9 cellular contexts compared by ENCODE assay signal in genomic region chr6:37515712-37516075, GRCh38. TPM values are rescaled to one million over a fixed set of nuclear protein-coding genes. Genes with fewer than 3 reads are reported as not detected.
DNase-seq lines count a peak whose midpoint lies in the region; ATAC-seq and TF ChIP-seq lines count a peak whose summit lies in the region.
"Had no signal": no experiment of that assay in that cellular context is flagged by ENCODE, and none has a peak within 500 bp of the region (broad histone marks: within the 10 kb centered on the region; RNA-seq: fewer than 3 reads in every experiment).

No MANE protein-coding gene starts in this region.

- no peak overlapping the region for H3K4me3 ChIP-seq in thyroid gland (replicated peaks in 1 of 3)
- H3K4me3 ChIP-seq in smooth muscle cell = no peak overlapping the region

- 21 to 57% methylated on average over 9 of the region's 9 CpGs for WGBS in thyroid gland, 2 donors
- 82% methylated on average over 9 of the region's 9 CpGs for WGBS in smooth muscle cell (ENCODE audit: low lambda C conversion rate)

- no peaks in the 10 kb centered on the region for H3K9me3 Mint-ChIP-seq in activated naive CD4-positive, alpha-beta T cell treated with anti-CD3 and anti-CD28 coated beads, Interleukin-2, amount 10 ng/mL, durations not matched to agents 7 days and 5 days
- H3K9me3 Mint-ChIP-seq in osteocyte (ENCODE audit: unreplicated experiment) = no peaks in the 10 kb centered on the region

- no peak overlapping the region for H2AFZ ChIP-seq in smooth muscle cell (ENCODE audit: low read depth)

- CTCF ChIA-PET in activated naive CD4-positive, alpha-beta T cell treated with anti-CD3 and anti-CD28 coated beads, Interleukin-2, amount 10 ng/mL, durations not matched to agents 7 days and 5 days (lab: Charles Lee) = interaction anchor here (1.1 to 3.9 kb wide), 4 partner anchors 12 to 50 kb away, joined by 3 to 34 read pairs (median 6); no protein-coding TSS in a partner anchor

- no peaks in the 10 kb centered on the region for H3K79me2 ChIP-seq in smooth muscle cell (ENCODE audit: low read depth)

- no peaks in the 10 kb centered on the region for H3F3A ChIP-seq in smooth muscle cell (ENCODE audit: low read depth)

- no peak overlapping the region for H3K4me2 ChIP-seq in smooth muscle cell

- no peak for TF ChIP-seq POLR2A in thyroid gland (IDR thresholded peaks at IDR 0.05)

- H3K4me3 Mint-ChIP-seq in activated naive CD4-positive, alpha-beta T cell treated with anti-CD3 and anti-CD28 coated beads, Interleukin-2, amount 10 ng/mL, durations not matched to agents 7 days and 5 days = peak overlapping the region; percentile 82
- H3K4me3 Mint-ChIP-seq in T-helper 17 cell (peak overlapping the region; percentile 91), osteocyte (ENCODE audit: unreplicated experiment) (no peak overlapping the region)

- H3K9ac ChIP-seq in smooth muscle cell (ENCODE audit: low read depth) = no peak overlapping the region

- no peak for ATAC-seq in T-helper 17 cell
- no peak for ATAC-seq in left colon

- no peaks in the 10 kb centered on the region for H4K20me1 ChIP-seq in smooth muscle cell (ENCODE audit: low read depth)

- peaks cover 68% of the 10 kb centered on the region for H3K4me1 Mint-ChIP-seq in activated naive CD4-positive, alpha-beta T cell treated with anti-CD3 and anti-CD28 coated beads, Interleukin-2, amount 10 ng/mL, durations not matched to agents 7 days and 5 days
- H3K4me1 Mint-ChIP-seq in T-helper 17 cell (peaks cover 76% of the 10 kb centered on the region), osteocyte (ENCODE audit: unreplicated experiment) (peaks cover 36% of the 10 kb centered on the region)

- H3K27me3 ChIP-seq in layer of hippocampus (ENCODE audit: control insufficient read depth, insufficient read depth, low read length) = no peaks in the 10 kb centered on the region
- H3K27me3 ChIP-seq in thyroid gland = no peaks in the 10 kb centered on the region
- peaks cover 48% of the 10 kb centered on the region for H3K27me3 ChIP-seq in smooth muscle cell (ENCODE audit: low read depth)

- peaks cover 10% of the 10 kb centered on the region for H3K27me3 Mint-ChIP-seq in activated naive CD4-positive, alpha-beta T cell treated with anti-CD3 and anti-CD28 coated beads, Interleukin-2, amount 10 ng/mL, durations not matched to agents 7 days and 5 days
- H3K27me3 Mint-ChIP-seq in T-helper 17 cell (no peaks in the 10 kb centered on the region), osteocyte (ENCODE audit: unreplicated experiment) (peaks cover 37% of the 10 kb centered on the region)

- intact Hi-C loops in thyroid gland (cut with DNase I) (no loop called here), left colon (cut with DNase I, micrococcal nuclease) (no loop called here)

- DNase-seq in activated naive CD4-positive, alpha-beta T cell treated with anti-CD3 and anti-CD28 coated beads, Interleukin-2, amount 10 ng/mL, durations not matched to agents 7 days and 5 days = no peak
- DNase-seq in activated naive CD4-positive, alpha-beta T cell treated with anti-CD3 and anti-CD28 coated beads, Interleukin-2, amount 50 U/mL, for 16 hours = no peak
- DNase-seq in T-helper 17 cell = no peak
- no peak for DNase-seq in thyroid gland
- no peak for DNase-seq in left colon
- DNase-seq in smooth muscle cell (lab: John Stamatoyannopoulos, UW; ENCODE audit: unreplicated experiment) = no peak
- no peak for DNase-seq in osteocyte (ENCODE audit: extremely low spot score, unreplicated experiment)
- DNase-seq: cortex of kidney had no signal

- no peaks in the 10 kb centered on the region for H3K36me3 Mint-ChIP-seq in activated naive CD4-positive, alpha-beta T cell treated with anti-CD3 and anti-CD28 coated beads, Interleukin-2, amount 10 ng/mL, durations not matched to agents 7 days and 5 days
- H3K36me3 Mint-ChIP-seq in T-helper 17 cell (ENCODE audit: low read depth) (no peaks in the 10 kb centered on the region), osteocyte (ENCODE audit: unreplicated experiment) (no peaks in the 10 kb centered on the region)

- H3K9me3 ChIP-seq in T-helper 17 cell (ENCODE audit: control insufficient read depth, low read length, poor library complexity, severe bottlenecking) (no peaks in the 10 kb centered on the region), thyroid gland (no peaks in the 10 kb centered on the region), smooth muscle cell (replicated peaks; ENCODE audit: low read depth) (no peaks in the 10 kb centered on the region)

- no peak for TF ChIP-seq CTCF in thyroid gland (IDR thresholded peaks at IDR 0.05)
- TF ChIP-seq CTCF in smooth muscle cell (IDR thresholded peaks at IDR 0.05; ENCODE audit: borderline replicate concordance, insufficient read depth, poor library complexity, severe bottlenecking) = no peak
- TF ChIP-seq CTCF in osteocyte (IDR thresholded peaks at IDR 0.05) = no peak

- H3K27ac ChIP-seq in layer of hippocampus (ENCODE audit: low read depth, low read length) (peak overlapping the region; percentile 60), thyroid gland (peak overlapping the region in 2 of 3 donors; percentile 65), smooth muscle cell (ENCODE audit: low read depth) (no peak overlapping the region)

- H3K27ac Mint-ChIP-seq in activated naive CD4-positive, alpha-beta T cell treated with anti-CD3 and anti-CD28 coated beads, Interleukin-2, amount 10 ng/mL, durations not matched to agents 7 days and 5 days = peak overlapping the region; percentile 98
- H3K27ac Mint-ChIP-seq in T-helper 17 cell (peak overlapping the region; percentile 100), osteocyte (ENCODE audit: unreplicated experiment) (no peak overlapping the region)

- H3K36me3 ChIP-seq in thyroid gland (no peaks in the 10 kb centered on the region), smooth muscle cell (ENCODE audit: low read depth) (no peaks in the 10 kb centered on the region)

- H3K4me1 ChIP-seq in thyroid gland = peaks cover 9 to 11% of the 10 kb centered on the region in 2 donors
- H3K4me1 ChIP-seq in smooth muscle cell (ENCODE audit: low read depth) = peaks cover 21% of the 10 kb centered on the region

RNA-seq across cellular contexts. Expression of gene CCDC167, which starts 16.0 kb away (rescaled TPM):
- total RNA-seq in T-helper 17 cell = 10 to 100 TPM; 29.6 to 43.7 TPM
- total RNA-seq in thyroid gland = 10 to 100 TPM in 3 of 4 donors, not detected in 1; 24.7 to 40.3 (median 26.6) TPM
- 10 to 100 TPM in 1 of 2 donors, 1 to 10 TPM in 1; 8.7 to 11.0 TPM for total RNA-seq in left colon
- 56.8 and 81.0 TPM in 2 replicates for total RNA-seq in smooth muscle cell
- polyA plus RNA-seq in smooth muscle cell = 98.2 and 114 TPM in 2 replicates
- 22.7 and 23.0 TPM in 2 replicates for total RNA-seq in osteocyte
